ENCODE assay signal across 14 cellular contexts in the genomic region with DNA sequence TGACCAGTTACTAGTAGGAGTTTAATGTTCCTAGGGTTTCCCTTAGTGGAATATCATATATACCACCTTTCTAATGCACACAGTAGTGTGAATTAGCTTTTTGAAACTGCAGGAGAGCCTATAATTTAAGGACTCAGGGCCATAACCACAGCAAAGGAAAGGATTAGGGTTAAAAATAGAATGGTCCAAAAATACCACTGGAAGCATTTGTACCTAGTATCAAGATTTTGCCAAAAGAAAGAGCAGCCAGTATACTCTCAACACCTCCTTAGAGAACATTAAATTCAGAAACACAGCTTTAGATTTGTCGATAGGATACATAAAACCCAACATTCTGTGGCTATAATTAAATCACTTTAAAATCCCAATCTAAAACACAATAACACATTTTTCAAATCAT.
DNase-seq lines count a peak whose midpoint lies in the region; ATAC-seq and TF ChIP-seq lines count a peak whose summit lies in the region.
"Had no signal": no experiment of that assay in that cellular context is flagged by ENCODE, and none has a peak within 500 bp of the region (broad histone marks: within the 10 kb centered on the region; RNA-seq: fewer than 3 reads in every experiment).

No MANE protein-coding gene starts in this region.

- no peaks in the 10 kb centered on the region for H3K36me3 ChIP-seq in left ventricle myocardium inferior
- H3K36me3 ChIP-seq: BLaER1 treated with 17β-estradiol and CSF1 and Interleukin-3, amounts not matched to agents 10 nM and 100 nM had no signal

- H3K4me3 ChIP-seq in left ventricle myocardium inferior: peak overlapping the region; percentile 47
- H3K4me3 ChIP-seq: BLaER1 treated with 17β-estradiol and CSF1 and Interleukin-3, amounts not matched to agents 10 nM and 100 nM; GM12878 had no signal

- intact Hi-C loops in Right ventricle myocardium inferior (cut with DNase I) (no loop called here), cardiac septum (cut with DNase I) (no loop called here), Right ventricle myocardium superior (cut with DNase I) (no loop called here), left ventricle myocardium inferior (cut with micrococcal nuclease) (no loop called here)

- no peaks in the 10 kb centered on the region for H3K9me3 ChIP-seq in left ventricle myocardium inferior (replicated peaks)
- H3K9me3 ChIP-seq: BLaER1 treated with 17β-estradiol and CSF1 and Interleukin-3, amounts not matched to agents 10 nM and 100 nM had no signal

- peaks cover 31% of the 10 kb centered on the region for H3K4me1 ChIP-seq in left ventricle myocardium inferior
- H3K4me1 ChIP-seq: BLaER1 treated with 17β-estradiol and CSF1 and Interleukin-3, amounts not matched to agents 10 nM and 100 nM had no signal

- TF ChIP-seq CTCF in left ventricle myocardium inferior (IDR thresholded peaks at IDR 0.05; ENCODE audit: borderline replicate concordance): no peak

- DNase-seq in Right ventricle myocardium inferior (ENCODE audit: missing footprints): no peak
- no peak for DNase-seq in cardiac septum (ENCODE audit: low spot score)
- DNase-seq in Right ventricle myocardium superior: no peak
- no peak for DNase-seq in left ventricle myocardium inferior
- peak; percentile 42 for DNase-seq in superior temporal gyrus (ENCODE audit: extremely low spot score)
- DNase-seq in cerebellar nuclear complex (lab: John Stamatoyannopoulos, UW): no peak
- DNase-seq: 8988T; Calu3; CD4-positive, CD25-positive, alpha-beta regulatory T cell; DMS 273 treated with DMSO at 0.1 percent for 48 hours had no signal

- peak overlapping the region; percentile 70 for H3K27ac ChIP-seq in left ventricle myocardium inferior (replicated peaks)
- H3K27ac ChIP-seq: BLaER1 treated with 17β-estradiol and CSF1 and Interleukin-3, amounts not matched to agents 10 nM and 100 nM had no signal

- no peaks in the 10 kb centered on the region for H3K27me3 ChIP-seq in left ventricle myocardium inferior (ENCODE audit: low read depth)
- H3K27me3 ChIP-seq: BLaER1 treated with 17β-estradiol and CSF1 and Interleukin-3, amounts not matched to agents 10 nM and 100 nM had no signal

- peak; percentile 70 for ATAC-seq in Right ventricle myocardium inferior
- peak; percentile 87 for ATAC-seq in Right ventricle myocardium superior (ENCODE audit: poor library complexity)
- ATAC-seq in HG03045 (IDR thresholded peaks at IDR 0.05; ENCODE audit: unreplicated experiment): no peak
- ATAC-seq: HCT116 had no signal
